9 cellular contexts compared by ENCODE assay signal in the genomic region with DNA sequence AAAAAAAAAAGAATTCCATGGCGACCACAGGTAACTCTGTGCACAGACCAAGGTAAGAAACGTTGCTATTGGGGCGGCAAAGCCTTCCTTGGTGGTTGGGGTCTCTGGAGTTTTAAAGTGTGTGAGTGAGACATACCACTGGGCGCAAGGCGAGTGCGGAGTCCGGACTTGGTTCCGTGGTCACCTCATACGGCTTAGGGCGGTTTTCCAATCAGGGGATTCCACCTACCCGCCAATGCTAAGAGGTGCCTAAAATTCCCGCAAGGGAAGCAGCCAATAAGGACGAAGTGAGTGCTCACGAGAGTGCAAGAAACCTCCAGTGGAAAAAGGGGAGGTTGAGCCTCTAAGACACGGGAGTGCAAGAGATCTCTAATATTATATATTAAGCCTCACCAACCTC.
DNase-seq lines count a peak whose midpoint lies in the region; ATAC-seq lines count a peak whose summit lies in the region.
"Had no signal": no experiment of that assay in that cellular context is flagged by ENCODE, and none has a peak within 500 bp of the region (broad histone marks: within the 10 kb centered on the region; RNA-seq: fewer than 3 reads in every experiment).

No MANE protein-coding gene starts in this region.

- no peaks in the 10 kb centered on the region for H3K9me3 Mint-ChIP-seq in activated T-helper 1 cell treated with anti-CD3 and anti-CD28 coated beads, Interleukin-12 subunit alpha, Interleukin-12 subunit beta, Interleukin-2, Interleukin-4 antibody, amounts not matched to agents 30 ng/mL and 10 ng/mL and 1 ng/mL, durations not matched to agents 14 hours and 24 hours and 36 hours

- H3K36me3 Mint-ChIP-seq in activated T-helper 1 cell treated with anti-CD3 and anti-CD28 coated beads, Interleukin-12 subunit alpha, Interleukin-12 subunit beta, Interleukin-2, Interleukin-4 antibody, amounts not matched to agents 30 ng/mL and 10 ng/mL and 1 ng/mL, durations not matched to agents 14 hours and 24 hours and 36 hours (ENCODE audit: low read depth): peaks cover 1% of the 10 kb centered on the region

- 0 out of 2 replicates have a peak, but pooled peaks cover 1% of the 10 kb centered on the region for H3K4me1 ChIP-seq in iPS DF 6.9 (ENCODE audit: control insufficient read depth, insufficient read depth, low read length)

- intact Hi-C loops in activated T-helper 1 cell treated with anti-CD3 and anti-CD28 coated beads, Interleukin-12 subunit alpha, Interleukin-12 subunit beta, Interleukin-2, Interleukin-4 antibody, amounts not matched to agents 30 ng/mL and 10 ng/mL and 1 ng/mL, durations not matched to agents 14 hours and 24 hours and 36 hours (cut with micrococcal nuclease): loop anchor here (1.0 to 5.0 kb wide), 2 partner anchors 133 to 1761 kb away; a partner anchor contains a TSS

- no peak for ATAC-seq in GM19035 (IDR thresholded peaks at IDR 0.05; ENCODE audit: unreplicated experiment)

- H3K27ac ChIP-seq in iPS DF 6.9 (ENCODE audit: low read length) (no peak overlapping the region), skin epidermis (no peak overlapping the region)

- H3K36me3 ChIP-seq in iPS DF 6.9 (ENCODE audit: control insufficient read depth, insufficient read depth, low read length): no peaks in the 10 kb centered on the region

- peaks cover 7% of the 10 kb centered on the region for H3K4me1 Mint-ChIP-seq in activated T-helper 1 cell treated with anti-CD3 and anti-CD28 coated beads, Interleukin-12 subunit alpha, Interleukin-12 subunit beta, Interleukin-2, Interleukin-4 antibody, amounts not matched to agents 30 ng/mL and 10 ng/mL and 1 ng/mL, durations not matched to agents 14 hours and 24 hours and 36 hours (ENCODE audit: low read depth)

- H3K27ac Mint-ChIP-seq in activated T-helper 1 cell treated with anti-CD3 and anti-CD28 coated beads, Interleukin-12 subunit alpha, Interleukin-12 subunit beta, Interleukin-2, Interleukin-4 antibody, amounts not matched to agents 30 ng/mL and 10 ng/mL and 1 ng/mL, durations not matched to agents 14 hours and 24 hours and 36 hours: no peak overlapping the region

- peak; percentile 43 for DNase-seq in NCI-H748 (lab: John Stamatoyannopoulos, UW; ENCODE audit: unreplicated experiment)
- DNase-seq in NCI-H748 treated with DMSO at 0.1 percent for 48 hours (lab: John Stamatoyannopoulos, UW): no peak
- DNase-seq in activated T-helper 1 cell treated with anti-CD3 and anti-CD28 coated beads, Interleukin-12 subunit alpha, Interleukin-12 subunit beta, Interleukin-2, Interleukin-4 antibody, amounts not matched to agents 30 ng/mL and 10 ng/mL and 1 ng/mL, durations not matched to agents 14 hours and 24 hours and 36 hours (ENCODE audit: low spot score): no peak
- no peak for DNase-seq in iPS DF 6.9 (ENCODE audit: low read depth, low spot score)
- no peak for DNase-seq in NCI-H345 treated with DMSO at 0.1 percent for 48 hours (lab: John Stamatoyannopoulos, UW; ENCODE audit: unreplicated experiment)
- DNase-seq in activated CD4-positive, alpha-beta T cell treated with anti-CD3 and anti-CD28 coated beads for 48 hours: no peak
- DNase-seq: kidney had no signal

- H3K27me3 ChIP-seq in iPS DF 6.9 (ENCODE audit: control insufficient read depth, insufficient read depth, low read length): no peaks in the 10 kb centered on the region; the same call in 1 of the 2 replicates

- peaks cover 37% of the 10 kb centered on the region for H3K27me3 Mint-ChIP-seq in activated T-helper 1 cell treated with anti-CD3 and anti-CD28 coated beads, Interleukin-12 subunit alpha, Interleukin-12 subunit beta, Interleukin-2, Interleukin-4 antibody, amounts not matched to agents 30 ng/mL and 10 ng/mL and 1 ng/mL, durations not matched to agents 14 hours and 24 hours and 36 hours (ENCODE audit: insufficient read depth)

- H3K4me3 Mint-ChIP-seq in activated T-helper 1 cell treated with anti-CD3 and anti-CD28 coated beads, Interleukin-12 subunit alpha, Interleukin-12 subunit beta, Interleukin-2, Interleukin-4 antibody, amounts not matched to agents 30 ng/mL and 10 ng/mL and 1 ng/mL, durations not matched to agents 14 hours and 24 hours and 36 hours: peak overlapping the region; percentile 54

- H3K4me3 ChIP-seq in iPS DF 6.9 (ENCODE audit: low read length) (peak overlapping the region; percentile 69; the same call in 1 of the 2 replicates), skin epidermis (peak overlapping the region; percentile 72 to 98 (median 94))

- no peaks in the 10 kb centered on the region for H3K9me3 ChIP-seq in iPS DF 6.9 (ENCODE audit: control insufficient read depth, insufficient read depth, low read length)

- no CpG with 5 or more reads among the region's 15 CpGs for WGBS in iPS DF 6.9 (ENCODE audit: insufficient coverage, insufficient read length)
